In genomic region chr15:95662638-95663037, GRCh38 we compare ENCODE assay signal across 30 cellular contexts.
"Had no signal": no experiment of that assay in that cellular context is flagged by ENCODE, and none has a peak within 500 bp of the region (broad histone marks: within the 10 kb centered on the region; RNA-seq: fewer than 3 reads in every experiment).

No MANE protein-coding gene starts in this region.

- H3K4me2 ChIP-seq: hepatocyte had no signal

- ATAC-seq: effector memory CD8-positive, alpha-beta T cell; esophagus mucosa; gastrocnemius medialis; heart left ventricle; left colon; left lung; left ventricle myocardium superior; lower lobe of right lung; mucosa of descending colon had no signal

- H3K36me3 Mint-ChIP-seq: immature natural killer cell, mesothelial cell of epicardium, naive B cell had no signal

- H3K27ac Mint-ChIP-seq: dendritic cell treated with granulocyte-macrophage colony-stimulating factor and Interleukin-4, amounts not matched to agents 40 ng/mL and 50 ng/mL, for 4 days; effector memory CD8-positive, alpha-beta T cell; endodermal cell; immature natural killer cell; mesothelial cell of epicardium; naive B cell had no signal

- H3K9me3 Mint-ChIP-seq: dendritic cell treated with granulocyte-macrophage colony-stimulating factor and Interleukin-4, amounts not matched to agents 40 ng/mL and 50 ng/mL, for 4 days; effector memory CD8-positive, alpha-beta T cell; endodermal cell; immature natural killer cell had no signal

- H3K4me1 ChIP-seq: colonic mucosa, gastrocnemius medialis, left lung, lower lobe of right lung had no signal

- H3K4me3 ChIP-seq: colonic mucosa, esophagus squamous epithelium, gastrocnemius medialis, heart left ventricle, hepatocyte, left lung, lower lobe of right lung, mucosa of descending colon had no signal

- H2AFZ ChIP-seq: hepatocyte had no signal

- H3K36me3 ChIP-seq: colonic mucosa, esophagus squamous epithelium, gastrocnemius medialis, heart left ventricle, left lung, lower lobe of right lung had no signal

- H3K27me3 ChIP-seq: colonic mucosa, esophagus squamous epithelium, gastrocnemius medialis, heart left ventricle, hepatocyte, left lung had no signal

- H3K27me3 Mint-ChIP-seq: dendritic cell treated with granulocyte-macrophage colony-stimulating factor and Interleukin-4, amounts not matched to agents 40 ng/mL and 50 ng/mL, for 4 days; naive B cell had no signal

- H3K27ac ChIP-seq: colonic mucosa, epithelial cell of prostate, esophagus squamous epithelium, gastrocnemius medialis, heart left ventricle, hepatocyte, left lung, lower lobe of right lung had no signal

- DNase-seq: colonic mucosa; cortex of kidney; effector CD8-positive, alpha-beta T cell; effector memory CD8-positive, alpha-beta T cell; endodermal cell; erythroblast; esophagus squamous epithelium; foreskin fibroblast; foreskin melanocyte; gastrocnemius medialis; glutamatergic neuron; heart left ventricle; hypothalamus; immature natural killer cell; islet precursor cell; kidney; kidney glomerular epithelial cell; left colon; left lung; left ventricle myocardium superior; lower lobe of right lung; mesenchymal stem cell; mucosa of descending colon; naive B cell had no signal

- H3K4me1 Mint-ChIP-seq: immature natural killer cell, naive B cell had no signal

- H3K79me2 ChIP-seq: hepatocyte had no signal

- H3K9me3 ChIP-seq: colonic mucosa, esophagus squamous epithelium, gastrocnemius medialis, heart left ventricle, left lung, lower lobe of right lung, mucosa of descending colon had no signal

- H3K4me3 Mint-ChIP-seq: dendritic cell treated with granulocyte-macrophage colony-stimulating factor and Interleukin-4, amounts not matched to agents 40 ng/mL and 50 ng/mL, for 4 days; effector memory CD8-positive, alpha-beta T cell; endodermal cell; immature natural killer cell; mesothelial cell of epicardium; naive B cell had no signal

- FAIRE-seq: endometrium, kidney had no signal
